8 cellular contexts compared by ENCODE assay signal in genomic region chr2:68643011-68643873, GRCh38. TPM values are rescaled to one million over a fixed set of nuclear protein-coding genes. Genes with fewer than 3 reads are reported as not detected.
A peak's percentile ranks its signal among the peaks of the same experiment; 100 is the strongest.
DNase-seq lines count a peak whose midpoint lies in the region; ATAC-seq lines count a peak whose summit lies in the region.

Gene PROKR1, plus strand, starts transcription at chr2:68643579. Its CDS starts 2,243 bp downstream, at chr2:68645822.

- no peaks in the 10 kb centered on the region for H3K4me1 ChIP-seq in iPS-15b (ENCODE audit: control insufficient read depth, insufficient read depth, low read length)

- H3K4me1 Mint-ChIP-seq in activated naive CD8-positive, alpha-beta T cell treated with anti-CD3 and anti-CD28 coated beads for 36 hours = peaks cover 11% of the 10 kb centered on the region

- H3K4me3 Mint-ChIP-seq in activated naive CD8-positive, alpha-beta T cell treated with anti-CD3 and anti-CD28 coated beads for 36 hours = peak within 1 kb of the TSS; percentile 62

- H3K27me3 ChIP-seq in iPS-15b (ENCODE audit: control insufficient read depth, insufficient read depth, low read length) = peaks cover 36% of the 10 kb centered on the region

- no peaks in the 10 kb centered on the region for H3K9me3 ChIP-seq in iPS-15b (ENCODE audit: control insufficient read depth, insufficient read depth, low read length)

- no peaks in the 10 kb centered on the region for H3K36me3 ChIP-seq in iPS-15b (ENCODE audit: control insufficient read depth, insufficient read depth, low read length)

- H3K9ac ChIP-seq in iPS-15b (ENCODE audit: low read depth, low read length) = peak within 1 kb of the TSS; percentile 58

- peak; percentile 16 for DNase-seq in Caki2 (ENCODE audit: low read depth)
- peak; percentile 52 for DNase-seq in KBM-7
- DNase-seq in activated naive CD8-positive, alpha-beta T cell treated with anti-CD3 and anti-CD28 coated beads for 36 hours = peak; percentile 39
- DNase-seq in skeletal muscle cell (ENCODE audit: low read depth) = no peak
- DNase-seq in A172 (ENCODE audit: low spot score) = no peak

- in situ Hi-C loops in Caki2 (cut with HindIII; ENCODE audit: low pct_unique_long_range_greater_than_20kb, low sequenced_read_pairs) (no loop called here), KBM-7 (cut with MboI; ENCODE audit: low pct_unique_long_range_greater_than_20kb, low sequenced_read_pairs) (no loop called here)

- peaks cover 5% of the 10 kb centered on the region for H3K36me3 Mint-ChIP-seq in activated naive CD8-positive, alpha-beta T cell treated with anti-CD3 and anti-CD28 coated beads for 36 hours

- peak within 1 kb of the TSS; percentile 76 for H3K4me3 ChIP-seq in iPS-15b (ENCODE audit: low read depth, low read length)
- peak within 1 kb of the TSS; percentile 48 for H3K4me3 ChIP-seq in skeletal muscle cell (ENCODE audit: low read depth, low read length)

- H3K9me3 Mint-ChIP-seq in activated naive CD8-positive, alpha-beta T cell treated with anti-CD3 and anti-CD28 coated beads for 36 hours = peaks cover 13% of the 10 kb centered on the region

- no peak within 1 kb of the TSS for H3K27ac Mint-ChIP-seq in activated naive CD8-positive, alpha-beta T cell treated with anti-CD3 and anti-CD28 coated beads for 36 hours

- ATAC-seq in GM21529 (IDR thresholded peaks at IDR 0.05; ENCODE audit: unreplicated experiment) = no peak
- ATAC-seq in GM21515 (IDR thresholded peaks at IDR 0.05; ENCODE audit: unreplicated experiment) = no peak

- H3K27me3 Mint-ChIP-seq in activated naive CD8-positive, alpha-beta T cell treated with anti-CD3 and anti-CD28 coated beads for 36 hours = peaks cover 76% of the 10 kb centered on the region

RNA-seq across cellular contexts. Expression of gene PROKR1, which starts in this region (rescaled TPM):
- not detected in 2 replicates for total RNA-seq in Caki2 (2014; rRNA removed; shearing (Covaris generic); ENCODE audit: low replicate concordance)
- under 1 TPM; 0.52 to 0.60 TPM for total RNA-seq in activated naive CD8-positive, alpha-beta T cell treated with anti-CD3 and anti-CD28 coated beads for 36 hours
- not detected in 2 replicates for total RNA-seq in A172 (2014; rRNA removed; shearing (Covaris generic))

Comparison
In these comparisons a context has a peak if more than half of its experiments do, and no peak if none do; other contexts are left out.
1. Peak in DNase-seq in Caki2; RNA of the gene not detected or under 1 TPM.
2. Peak in DNase-seq in activated naive CD8-positive, alpha-beta T cell treated with anti-CD3 and anti-CD28 coated beads for 36 hours; RNA of the gene not detected or under 1 TPM.